Comparison of ENCODE assay signal across 1 cellular context in genomic region chr11:75334402-75334891, GRCh38.
TF ChIP-seq lines count a peak whose summit lies in the region.

No MANE protein-coding gene starts in this region.

TF ChIP-seq in endothelial cell of umbilical vein, 7 proteins besides CTCF, POLR2A, EP300 and RAD21 (continued from another document):
- TF ChIP-seq MAX (IDR thresholded peaks at IDR 0.05; ENCODE audit: insufficient read depth, insufficient read length), result no peak
